Comparison of ENCODE assay signal across 8 cellular contexts in genomic region chr15:65530318-65531111, GRCh38. TPM values are rescaled to one million over a fixed set of nuclear protein-coding genes. Genes with fewer than 3 reads are reported as not detected.
DNase-seq lines count a peak whose midpoint lies in the region; ATAC-seq and TF ChIP-seq lines count a peak whose summit lies in the region.

HACD3 (plus strand) TSS chr15:65530463; CDS start chr15:65530632, 169 bp downstream.

- H3K9me3 ChIP-seq in liver (ENCODE audit: control insufficient read depth in 4 of 4, low read length in 3 of 4): no peaks in the 10 kb centered on the region

- peaks cover 10 to 29% (median 14%) of the 10 kb centered on the region in 4 donors for H3K4me1 ChIP-seq in liver (ENCODE audit: control insufficient read depth in 4 of 4, insufficient read depth in 4 of 4, low read length in 3 of 4)

- under 1% methylated on average over 88 of the region's 88 CpGs for WGBS in liver

- peak; percentile 69 to 78 for DNase-seq in AML-193 (lab: John Stamatoyannopoulos, UW)
- DNase-seq in GM19238 (ENCODE audit: insufficient read length, low spot score): peak; percentile 92
- DNase-seq in NCI-H748 (lab: John Stamatoyannopoulos, UW; ENCODE audit: unreplicated experiment): peak; percentile 88
- peak; percentile 86 to 89 for DNase-seq in activated CD4-positive, alpha-beta T cell treated with anti-CD3 and anti-CD28 coated beads, Interleukin-2, amount 50 U/mL, for 4 hours
- peak; percentile 40 to 83 for DNase-seq in dermis microvascular lymphatic vessel endothelial cell (ENCODE audit: low read depth in 2 of 2)
- DNase-seq in stimulated activated CD4-positive, alpha-beta T cell treated with anti-CD3 and anti-CD28 coated beads, Interleukin-4, amount 100 ng/mL, for 24 hours: peak; percentile 90

- peak; percentile 52 for ATAC-seq in HG03469 (IDR thresholded peaks at IDR 0.05; ENCODE audit: unreplicated experiment)

- H3K4me3 ChIP-seq in liver (ENCODE audit: low read depth in 1 of 3, low read length in 3 of 3): peak within 1 kb of the TSS; percentile 79 to 97 (median 79)

- H3K27ac ChIP-seq in liver (ENCODE audit: low read depth in 1 of 2, low read length in 2 of 2): peak within 1 kb of the TSS; percentile 81 to 89

- TF ChIP-seq RAD21 in liver (IDR thresholded peaks at IDR 0.05): no peak

- H3K36me3 ChIP-seq in liver (ENCODE audit: control insufficient read depth in 4 of 4, insufficient read depth in 3 of 4, low read depth in 1 of 4, low read length in 3 of 4): no peaks in the 10 kb centered on the region

- H3K9ac ChIP-seq in liver (ENCODE audit: low read depth in 1 of 2, low read length in 2 of 2): peak within 1 kb of the TSS; percentile 36 to 93

- TF ChIP-seq CTCF in liver (IDR thresholded peaks at IDR 0.05; ENCODE audit: low read depth, low read length, missing input control): no peak

- no peaks in the 10 kb centered on the region for H3K27me3 ChIP-seq in liver (ENCODE audit: control insufficient read depth in 4 of 4, insufficient read depth in 4 of 4, low read length in 3 of 4)

TF ChIP-seq in liver, 16 proteins besides CTCF, POLR2A, EP300 and RAD21:
- no peak for TF ChIP-seq YY1 (IDR thresholded peaks at IDR 0.05)
- TF ChIP-seq GABPA (IDR thresholded peaks at IDR 0.05 in 1 of 2, conservative IDR thresholded peaks at IDR 0.05 in 1 of 2): no peak
- TF ChIP-seq, protein P1, sequence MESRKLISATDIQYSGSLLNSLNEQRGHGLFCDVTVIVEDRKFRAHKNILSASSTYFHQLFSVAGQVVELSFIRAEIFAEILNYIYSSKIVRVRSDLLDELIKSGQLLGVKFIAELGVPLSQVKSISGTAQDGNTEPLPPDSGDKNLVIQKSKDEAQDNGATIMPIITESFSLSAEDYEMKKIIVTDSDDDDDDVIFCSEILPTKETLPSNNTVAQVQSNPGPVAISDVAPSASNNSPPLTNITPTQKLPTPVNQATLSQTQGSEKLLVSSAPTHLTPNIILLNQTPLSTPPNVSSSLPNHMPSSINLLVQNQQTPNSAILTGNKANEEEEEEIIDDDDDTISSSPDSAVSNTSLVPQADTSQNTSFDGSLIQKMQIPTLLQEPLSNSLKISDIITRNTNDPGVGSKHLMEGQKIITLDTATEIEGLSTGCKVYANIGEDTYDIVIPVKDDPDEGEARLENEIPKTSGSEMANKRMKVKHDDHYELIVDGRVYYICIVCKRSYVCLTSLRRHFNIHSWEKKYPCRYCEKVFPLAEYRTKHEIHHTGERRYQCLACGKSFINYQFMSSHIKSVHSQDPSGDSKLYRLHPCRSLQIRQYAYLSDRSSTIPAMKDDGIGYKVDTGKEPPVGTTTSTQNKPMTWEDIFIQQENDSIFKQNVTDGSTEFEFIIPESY (IDR thresholded peaks at IDR 0.05): no peak
- TF ChIP-seq RXRA (IDR thresholded peaks at IDR 0.05): no peak
- no peak for TF ChIP-seq NR2F2 (IDR thresholded peaks at IDR 0.05)
- TF ChIP-seq SP1 (IDR thresholded peaks at IDR 0.05): no peak
TF ChIP-seq in liver: peak in this region for 0.

RNA-seq across cellular contexts. Expression of gene HACD3, which starts in this region (rescaled TPM):
- total RNA-seq in dermis microvascular lymphatic vessel endothelial cell (84.3 and 108 TPM in 2 replicates), liver (10 to 100 TPM; 56.4 to 73.6 TPM)
- 10 to 100 TPM; 49.6 to 89.1 TPM for polyA plus RNA-seq in liver

Comparison
In these comparisons a context has a peak if more than half of its experiments do, and no peak if none do; other contexts are left out.
1. Peak in every context shown above with its lines: DNase-seq, ATAC-seq, H3K4me3 ChIP-seq and H3K27ac ChIP-seq.